ENCODE assay signal across 8 cellular contexts in the genomic region with DNA sequence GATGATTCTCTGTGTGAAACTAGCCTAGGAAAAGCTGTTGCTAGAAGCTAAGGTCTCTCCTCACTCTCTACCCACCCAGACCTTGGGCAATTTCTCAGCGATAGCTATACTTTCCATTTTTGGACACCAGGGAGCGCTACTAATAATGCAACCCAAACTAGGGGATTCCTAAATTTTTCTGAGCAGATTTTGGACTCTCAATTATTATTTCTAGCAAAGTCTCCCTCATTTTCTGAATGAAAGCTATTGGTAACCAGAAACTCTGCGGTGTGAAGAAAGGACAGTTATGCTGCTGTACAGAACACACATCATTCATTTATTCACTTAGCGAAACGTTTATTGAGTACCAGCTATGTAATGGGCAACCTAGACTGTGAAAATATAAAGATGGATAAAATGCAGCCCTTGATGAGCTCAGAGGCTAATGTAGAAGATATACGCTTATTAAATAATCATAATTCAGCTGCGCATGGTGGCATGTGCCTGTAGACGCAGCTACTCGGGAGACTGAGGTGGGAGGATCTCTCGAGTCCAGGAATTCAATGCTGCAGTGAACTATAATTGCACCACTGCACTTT. TPM values are rescaled to one million over a fixed set of nuclear protein-coding genes. Genes with fewer than 3 reads are reported as not detected.
DNase-seq lines count a peak whose midpoint lies in the region; ATAC-seq and TF ChIP-seq lines count a peak whose summit lies in the region.

No MANE protein-coding gene starts in this region.

- TF ChIP-seq CTCF in RWPE2 (IDR thresholded peaks at IDR 0.05; ENCODE audit: poor library complexity, severe bottlenecking) (peak; percentile 78), lower leg skin (IDR thresholded peaks at IDR 0.05) (peak in 2 of 3 donors; percentile 1 to 60)

- H3K4me3 ChIP-seq in RWPE2 (ENCODE audit: severe bottlenecking) = no peak overlapping the region
- H3K4me3 ChIP-seq in lower leg skin (ENCODE audit: low read depth, poor library complexity, severe bottlenecking) = no peak overlapping the region

- H3K27ac Mint-ChIP-seq in T-helper 2 cell treated with Interferon-gamma antibody and Interleukin-4, amounts not matched to agents 5 μg/mL and 100 μg/mL, for 36 hours = no peak overlapping the region

- H3K36me3 ChIP-seq in RWPE2 (ENCODE audit: low read depth) = no peaks in the 10 kb centered on the region

- H3K4me3 Mint-ChIP-seq in T-helper 2 cell treated with Interferon-gamma antibody and Interleukin-4, amounts not matched to agents 5 μg/mL and 100 μg/mL, for 36 hours = no peak overlapping the region

- intact Hi-C loops in lower leg skin (cut with DNase I; ENCODE audit: low total_unique reads) = no loop called here

- H3K27me3 ChIP-seq in RWPE2 (ENCODE audit: insufficient read depth, poor library complexity, severe bottlenecking) = no peaks in the 10 kb centered on the region

- DNase-seq in NCI-H1436 (lab: John Stamatoyannopoulos, UW) (peak; percentile 13), NCI-H1436 treated with DMSO at 0.1 percent for 48 hours (lab: John Stamatoyannopoulos, UW) (no peak), HT-29 (ENCODE audit: low spot score) (peak; percentile 85), RWPE2 (ENCODE audit: low spot score) (no peak), lower leg skin (ENCODE audit: low spot score in 2 of 2) (no peak)
- peak; percentile 56 for DNase-seq in central memory CD4-positive, alpha-beta T cell
- DNase-seq in T-helper 2 cell treated with Interferon-gamma antibody and Interleukin-4, amounts not matched to agents 5 μg/mL and 100 μg/mL, for 36 hours (ENCODE audit: low spot score) = no peak

- H3K9me3 ChIP-seq in RWPE2 (ENCODE audit: severe bottlenecking) = no peaks in the 10 kb centered on the region

- H3K4me1 Mint-ChIP-seq in T-helper 2 cell treated with Interferon-gamma antibody and Interleukin-4, amounts not matched to agents 5 μg/mL and 100 μg/mL, for 36 hours (ENCODE audit: low read depth) = peaks cover 34% of the 10 kb centered on the region

- ATAC-seq in RWPE2 (ENCODE audit: low read depth) (peak; percentile 78), HG03159 (IDR thresholded peaks at IDR 0.05; ENCODE audit: unreplicated experiment) (no peak)

- WGBS in lower leg skin, 2 donors = 64 to 65% methylated on average over 10 of the region's 10 CpGs

- no peaks in the 10 kb centered on the region for H3K36me3 Mint-ChIP-seq in T-helper 2 cell treated with Interferon-gamma antibody and Interleukin-4, amounts not matched to agents 5 μg/mL and 100 μg/mL, for 36 hours (ENCODE audit: low read depth)

- no peaks in the 10 kb centered on the region for H3K9me3 Mint-ChIP-seq in T-helper 2 cell treated with Interferon-gamma antibody and Interleukin-4, amounts not matched to agents 5 μg/mL and 100 μg/mL, for 36 hours

- no peaks in the 10 kb centered on the region for H3K4me1 ChIP-seq in RWPE2 (ENCODE audit: insufficient read depth, poor library complexity, severe bottlenecking)

- no peak overlapping the region for H3K27ac ChIP-seq in RWPE2 (ENCODE audit: poor library complexity, severe bottlenecking)

- TF ChIP-seq POLR2A in lower leg skin (IDR thresholded peaks at IDR 0.05) = no peak

- no peaks in the 10 kb centered on the region for H3K27me3 Mint-ChIP-seq in T-helper 2 cell treated with Interferon-gamma antibody and Interleukin-4, amounts not matched to agents 5 μg/mL and 100 μg/mL, for 36 hours (ENCODE audit: low read depth)

RNA-seq across cellular contexts. Expression of a gene that starts 6.1 kb away (rescaled TPM):
- total RNA-seq in HT-29 (2014; rRNA removed; shearing (Covaris generic)) = 28.3 and 29.4 TPM in 2 replicates
- total RNA-seq in lower leg skin = 10 to 100 TPM; 43.7 to 75.9 (median 64.9) TPM

RNA-seq across cellular contexts. Expression of a gene that starts 8.6 kb away (rescaled TPM):
- total RNA-seq in HT-29 (2014; rRNA removed; shearing (Covaris generic)) = 53.4 and 58.9 TPM in 2 replicates
- total RNA-seq in lower leg skin = 10 to 100 TPM; 57.0 to 75.9 (median 64.0) TPM

RNA-seq across cellular contexts. Expression of a gene that starts 41.0 kb away (rescaled TPM):
- 40.9 and 41.3 TPM in 2 replicates for total RNA-seq in HT-29 (2014; rRNA removed; shearing (Covaris generic))
- total RNA-seq in lower leg skin = 10 to 100 TPM; 45.6 to 59.6 (median 51.9) TPM

RNA-seq across cellular contexts. Expression of a gene that starts 52.0 kb away (rescaled TPM):
- 151 and 165 TPM in 2 replicates for total RNA-seq in HT-29 (2014; rRNA removed; shearing (Covaris generic))
- total RNA-seq in lower leg skin = 100 to 1,000 TPM in 2 of 4 donors, 10 to 100 TPM in 2; 65.4 to 220 (median 97.9) TPM

Comparison
In these comparisons a context has a peak if more than half of its experiments do, and no peak if none do; other contexts are left out.
1. DNase-seq: peak in NCI-H1436 (single experiment), HT-29 (single experiment) and central memory CD4-positive, alpha-beta T cell (single experiment); none in NCI-H1436 treated with DMSO at 0.1 percent for 48 hours (single experiment), RWPE2 (single experiment), lower leg skin (0 of 2) and T-helper 2 cell treated with Interferon-gamma antibody and Interleukin-4, amounts not matched to agents 5 μg/mL and 100 μg/mL, for 36 hours (single experiment).